Comparison of ENCODE assay signal across 12 cellular contexts in genomic region chr11:14232652-14233051, GRCh38.
A peak's percentile ranks its signal among the peaks of the same experiment; 100 is the strongest.
DNase-seq lines count a peak whose midpoint lies in the region; ATAC-seq and TF ChIP-seq lines count a peak whose summit lies in the region.
"Had no signal": no experiment of that assay in that cellular context is flagged by ENCODE, and none has a peak within 500 bp of the region (broad histone marks: within the 10 kb centered on the region; RNA-seq: fewer than 3 reads in every experiment).

No MANE protein-coding gene starts in this region.

- H3K9me3 Mint-ChIP-seq in activated CD8-positive, alpha-beta memory T cell treated with anti-CD3 and anti-CD28 coated beads, Interleukin-2, amount 10 ng/mL, durations not matched to agents 7 days and 5 days (ENCODE audit: low read depth) = no peaks in the 10 kb centered on the region
- H3K9me3 Mint-ChIP-seq in endothelial cell (ENCODE audit: unreplicated experiment) (no peaks in the 10 kb centered on the region), type B pancreatic cell (no peaks in the 10 kb centered on the region)
- no peaks in the 10 kb centered on the region for H3K9me3 Mint-ChIP-seq in stimulated activated naive B cell treated with anti-CD40 and anti-IgM and Interleukin-4, amounts not matched to agents 10 μg/mL and 1 μg/mL and 100 μg/mL, for 72 hours
- H3K9me3 Mint-ChIP-seq: immature natural killer cell; naive thymus-derived CD8-positive, alpha-beta T cell had no signal

- H3K4me1 Mint-ChIP-seq in activated CD8-positive, alpha-beta memory T cell treated with anti-CD3 and anti-CD28 coated beads, Interleukin-2, amount 10 ng/mL, durations not matched to agents 7 days and 5 days = peaks cover 4% of the 10 kb centered on the region
- H3K4me1 Mint-ChIP-seq in endothelial cell (ENCODE audit: unreplicated experiment) = peaks cover 29% of the 10 kb centered on the region
- no peaks in the 10 kb centered on the region for H3K4me1 Mint-ChIP-seq in type B pancreatic cell (ENCODE audit: unreplicated experiment)
- peaks cover 20 to 28% of the 10 kb centered on the region in 2 donors for H3K4me1 Mint-ChIP-seq in stimulated activated naive B cell treated with anti-CD40 and anti-IgM and Interleukin-4, amounts not matched to agents 10 μg/mL and 1 μg/mL and 100 μg/mL, for 72 hours

- H3K27ac Mint-ChIP-seq in activated CD8-positive, alpha-beta memory T cell treated with anti-CD3 and anti-CD28 coated beads, Interleukin-2, amount 10 ng/mL, durations not matched to agents 7 days and 5 days = no peak overlapping the region
- H3K27ac Mint-ChIP-seq in endothelial cell (ENCODE audit: unreplicated experiment) = no peak overlapping the region
- no peak overlapping the region for H3K27ac Mint-ChIP-seq in type B pancreatic cell
- H3K27ac Mint-ChIP-seq in stimulated activated naive B cell treated with anti-CD40 and anti-IgM and Interleukin-4, amounts not matched to agents 10 μg/mL and 1 μg/mL and 100 μg/mL, for 72 hours = no peak overlapping the region
- H3K27ac Mint-ChIP-seq: immature natural killer cell; naive thymus-derived CD8-positive, alpha-beta T cell had no signal

- peaks cover 16% of the 10 kb centered on the region for H3K27me3 Mint-ChIP-seq in activated CD8-positive, alpha-beta memory T cell treated with anti-CD3 and anti-CD28 coated beads, Interleukin-2, amount 10 ng/mL, durations not matched to agents 7 days and 5 days
- H3K27me3 Mint-ChIP-seq in endothelial cell (ENCODE audit: unreplicated experiment) (peaks cover 14% of the 10 kb centered on the region), type B pancreatic cell (peaks cover 64% of the 10 kb centered on the region)
- H3K27me3 Mint-ChIP-seq in stimulated activated naive B cell treated with anti-CD40 and anti-IgM and Interleukin-4, amounts not matched to agents 10 μg/mL and 1 μg/mL and 100 μg/mL, for 72 hours = peaks cover 22 to 23% of the 10 kb centered on the region in 2 donors

- no peak overlapping the region for H3K4me3 Mint-ChIP-seq in activated CD8-positive, alpha-beta memory T cell treated with anti-CD3 and anti-CD28 coated beads, Interleukin-2, amount 10 ng/mL, durations not matched to agents 7 days and 5 days
- H3K4me3 Mint-ChIP-seq in endothelial cell (ENCODE audit: unreplicated experiment) = no peak overlapping the region
- H3K4me3 Mint-ChIP-seq in type B pancreatic cell = no peak overlapping the region
- H3K4me3 Mint-ChIP-seq in stimulated activated naive B cell treated with anti-CD40 and anti-IgM and Interleukin-4, amounts not matched to agents 10 μg/mL and 1 μg/mL and 100 μg/mL, for 72 hours = no peak overlapping the region
- H3K4me3 Mint-ChIP-seq: immature natural killer cell; naive thymus-derived CD8-positive, alpha-beta T cell had no signal

- H3K36me3 Mint-ChIP-seq in activated CD8-positive, alpha-beta memory T cell treated with anti-CD3 and anti-CD28 coated beads, Interleukin-2, amount 10 ng/mL, durations not matched to agents 7 days and 5 days = no peaks in the 10 kb centered on the region
- H3K36me3 Mint-ChIP-seq in endothelial cell (ENCODE audit: low read depth, unreplicated experiment) (peaks cover 23% of the 10 kb centered on the region), type B pancreatic cell (no peaks in the 10 kb centered on the region)
- H3K36me3 Mint-ChIP-seq in stimulated activated naive B cell treated with anti-CD40 and anti-IgM and Interleukin-4, amounts not matched to agents 10 μg/mL and 1 μg/mL and 100 μg/mL, for 72 hours = no peaks in the 10 kb centered on the region
- H3K36me3 Mint-ChIP-seq: immature natural killer cell; naive thymus-derived CD8-positive, alpha-beta T cell had no signal

- CTCF ChIA-PET in activated CD8-positive, alpha-beta memory T cell treated with anti-CD3 and anti-CD28 coated beads, Interleukin-2, amount 10 ng/mL, durations not matched to agents 7 days and 5 days (lab: Charles Lee) = no interaction called here

- ATAC-seq in activated CD8-positive, alpha-beta memory T cell treated with anti-CD3 and anti-CD28 coated beads, Interleukin-2, amount 10 ng/mL, durations not matched to agents 7 days and 5 days = no peak
- ATAC-seq in stimulated activated naive B cell treated with anti-CD40 and anti-IgM and Interleukin-4, amounts not matched to agents 10 μg/mL and 1 μg/mL and 100 μg/mL, for 72 hours (replicated peaks) = no peak
- ATAC-seq: naive thymus-derived CD8-positive, alpha-beta T cell had no signal

- DNase-seq in activated CD8-positive, alpha-beta memory T cell treated with anti-CD3 and anti-CD28 coated beads, Interleukin-2, amount 10 ng/mL, durations not matched to agents 7 days and 5 days = peak; percentile 9
- no peak for DNase-seq in activated CD8-positive, alpha-beta memory T cell treated with anti-CD3 and anti-CD28 coated beads for 24 hours
- DNase-seq in NCI-H69 (lab: John Stamatoyannopoulos, UW) (peak; percentile 17), endothelial cell (ENCODE audit: low spot score) (no peak), type B pancreatic cell (ENCODE audit: extremely low spot score, unreplicated experiment) (no peak), NCI-H2171 (lab: John Stamatoyannopoulos, UW) (no peak), NCI-H1092 (lab: John Stamatoyannopoulos, UW) (no peak)
- DNase-seq in stimulated activated naive B cell treated with anti-CD40 and anti-IgM and Interleukin-4, amounts not matched to agents 10 μg/mL and 1 μg/mL and 100 μg/mL, for 72 hours = no peak
- DNase-seq: anterior cingulate cortex; immature natural killer cell; naive thymus-derived CD8-positive, alpha-beta T cell; NCI-H1105 had no signal

- peak; percentile 22 for TF ChIP-seq CTCF in endothelial cell (IDR thresholded peaks at IDR 0.05; ENCODE audit: unreplicated experiment)
- peak; percentile 43 for TF ChIP-seq CTCF in type B pancreatic cell (conservative IDR thresholded peaks at IDR 0.05)

Comparison
In these comparisons a context has a peak if more than half of its experiments do, and no peak if none do; other contexts are left out.
1. DNase-seq: peak in activated CD8-positive, alpha-beta memory T cell treated with anti-CD3 and anti-CD28 coated beads, Interleukin-2, amount 10 ng/mL, durations not matched to agents 7 days and 5 days (single experiment) and NCI-H69 (single experiment); none in activated CD8-positive, alpha-beta memory T cell treated with anti-CD3 and anti-CD28 coated beads for 24 hours (single experiment), endothelial cell (single experiment), type B pancreatic cell (single experiment), NCI-H2171 (single experiment), NCI-H1092 (single experiment) and stimulated activated naive B cell treated with anti-CD40 and anti-IgM and Interleukin-4, amounts not matched to agents 10 μg/mL and 1 μg/mL and 100 μg/mL, for 72 hours (single experiment).